In the genomic region with DNA sequence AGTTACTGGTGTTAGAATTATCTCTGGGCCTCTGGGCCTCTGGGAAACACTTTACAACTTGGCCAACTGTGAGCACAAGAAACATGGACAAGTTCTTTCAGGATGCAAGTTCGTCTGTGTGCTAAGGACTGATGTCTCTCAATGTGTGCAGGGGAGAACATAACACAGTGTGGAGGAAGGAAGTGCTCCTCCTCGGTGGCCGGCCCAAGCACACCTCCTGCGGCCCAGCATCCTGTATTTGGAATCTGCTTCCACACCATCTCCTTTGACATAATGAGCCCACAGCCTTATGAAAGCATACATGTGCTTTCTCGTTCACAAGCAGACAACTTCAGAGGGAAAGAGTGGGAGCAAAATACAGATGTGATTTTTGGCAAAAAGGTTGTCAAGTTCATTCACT, we compare ENCODE assay signal across 23 cellular contexts.
"Had no signal": no experiment of that assay in that cellular context is flagged by ENCODE, and none has a peak within 500 bp of the region (broad histone marks: within the 10 kb centered on the region; RNA-seq: fewer than 3 reads in every experiment).

No MANE protein-coding gene starts in this region.

- H3K4me3 Mint-ChIP-seq: memory B cell; natural killer cell treated with Interleukin-12 subunit alpha and Interleukin-12 subunit beta and Interleukin-15 and Interleukin-18, amount 100 ng/mL, for 72 hours; neural progenitor cell; stimulated activated memory B cell treated with anti-CD40 and anti-IgM and Interleukin-4, amounts not matched to agents 10 μg/mL and 1 μg/mL and 100 μg/mL, for 72 hours; type B pancreatic cell had no signal

- H3K9ac ChIP-seq: neural progenitor cell had no signal

- H2AFZ ChIP-seq: neural progenitor cell had no signal

- H3K27ac Mint-ChIP-seq: memory B cell; natural killer cell treated with Interleukin-12 subunit alpha and Interleukin-12 subunit beta and Interleukin-15 and Interleukin-18, amount 100 ng/mL, for 72 hours; neural progenitor cell; stimulated activated memory B cell treated with anti-CD40 and anti-IgM and Interleukin-4, amounts not matched to agents 10 μg/mL and 1 μg/mL and 100 μg/mL, for 72 hours; type B pancreatic cell had no signal

- H3K27ac ChIP-seq: coronary artery, gastrocnemius medialis, neural progenitor cell, prostate gland, sigmoid colon, testis, tibial artery had no signal

- H3K4me1 Mint-ChIP-seq: neural progenitor cell; stimulated activated memory B cell treated with anti-CD40 and anti-IgM and Interleukin-4, amounts not matched to agents 10 μg/mL and 1 μg/mL and 100 μg/mL, for 72 hours had no signal

- H3K9me3 Mint-ChIP-seq: natural killer cell treated with Interleukin-12 subunit alpha and Interleukin-12 subunit beta and Interleukin-15 and Interleukin-18, amount 100 ng/mL, for 72 hours; neural progenitor cell had no signal

- ATAC-seq: gastrocnemius medialis; left lobe of liver; natural killer cell treated with Interleukin-12 subunit alpha and Interleukin-12 subunit beta and Interleukin-15 and Interleukin-18, amount 100 ng/mL, for 72 hours; right cardiac atrium; stimulated activated memory B cell treated with anti-CD40 and anti-IgM and Interleukin-4, amounts not matched to agents 10 μg/mL and 1 μg/mL and 100 μg/mL, for 72 hours; stimulated activated naive CD8-positive, alpha-beta T cell treated with anti-CD3 and anti-CD28 coated beads, Interleukin-15, Interleukin-2, amounts not matched to agents 100 U/mL and 50 U/mL, for 24 hours had no signal

- DNase-seq: dermis blood vessel endothelial cell; effector memory CD4-positive, alpha-beta T cell; gastrocnemius medialis; head of caudate nucleus; nucleus accumbens; right cardiac atrium; sigmoid colon; stimulated activated CD4-positive, alpha-beta T cell treated with anti-CD3 and anti-CD28 coated beads, Interleukin-2, amount 100 ng/mL, for 24 hours; stimulated activated CD4-positive, alpha-beta T cell treated with anti-CD3 and anti-CD28 coated beads, Interleukin-4, amount 100 ng/mL, for 24 hours; stimulated activated naive CD8-positive, alpha-beta T cell treated with anti-CD3 and anti-CD28 coated beads, Interleukin-15, Interleukin-2, amounts not matched to agents 100 U/mL and 50 U/mL, for 24 hours; substantia nigra; testis; tibial artery had no signal

- H3K4me3 ChIP-seq: coronary artery, gastrocnemius medialis, lung, neural progenitor cell, prostate gland, sigmoid colon, testis, tibial artery had no signal

- H3K27me3 Mint-ChIP-seq: memory B cell; stimulated activated memory B cell treated with anti-CD40 and anti-IgM and Interleukin-4, amounts not matched to agents 10 μg/mL and 1 μg/mL and 100 μg/mL, for 72 hours; type B pancreatic cell had no signal

- H3K4me2 ChIP-seq: neural progenitor cell had no signal

- H3K36me3 ChIP-seq: gastrocnemius medialis, neural progenitor cell, prostate gland, sigmoid colon, tibial artery had no signal

- H3K4me1 ChIP-seq: gastrocnemius medialis, neural progenitor cell, prostate gland, sigmoid colon, testis, tibial artery had no signal

- H3K9me3 ChIP-seq: gastrocnemius medialis, prostate gland, sigmoid colon, testis, tibial artery had no signal

- H3K27me3 ChIP-seq: gastrocnemius medialis, neural progenitor cell, sigmoid colon, testis, tibial artery had no signal

- FAIRE-seq: keratinocyte had no signal
